11 cellular contexts compared by ENCODE assay signal in the genomic region with DNA sequence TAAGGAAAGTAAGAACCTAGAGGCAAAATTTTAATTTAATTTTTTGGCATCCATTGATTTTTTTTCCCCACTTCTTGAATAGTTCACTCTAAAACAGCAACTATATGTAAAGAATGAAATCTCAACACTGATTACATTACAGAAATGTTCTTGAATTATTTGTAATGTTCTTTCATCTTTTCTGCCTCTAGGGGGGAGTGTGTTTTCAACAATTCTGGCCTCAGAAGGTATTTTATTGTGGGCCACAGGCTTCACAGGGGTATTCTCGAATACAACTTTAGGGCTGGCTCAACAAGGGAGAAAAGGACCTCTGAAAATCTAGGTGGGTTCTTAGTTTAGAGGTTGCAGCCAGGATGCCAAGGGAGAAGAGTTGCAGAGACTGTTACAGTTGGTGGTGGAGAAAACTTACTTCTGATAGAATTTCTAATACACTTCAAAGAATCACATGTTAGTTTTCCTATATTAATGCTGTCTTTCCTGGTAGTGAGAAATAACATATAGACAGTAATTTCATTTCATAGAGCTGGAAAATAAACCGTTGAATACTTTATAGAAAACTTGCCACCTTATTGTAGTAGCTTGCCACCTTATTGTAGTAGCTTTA. TPM values are rescaled to one million over a fixed set of nuclear protein-coding genes. Genes with fewer than 3 reads are reported as not detected.
DNase-seq lines count a peak whose midpoint lies in the region; ATAC-seq and TF ChIP-seq lines count a peak whose summit lies in the region.
"Had no signal": no experiment of that assay in that cellular context is flagged by ENCODE, and none has a peak within 500 bp of the region (broad histone marks: within the 10 kb centered on the region; RNA-seq: fewer than 3 reads in every experiment).

No MANE protein-coding gene starts in this region.

- H3K9me3 ChIP-seq in IMR-90 (ENCODE audit: control insufficient read depth, insufficient read depth, low read length) (no peaks in the 10 kb centered on the region), liver (ENCODE audit: control insufficient read depth in 4 of 4, low read length in 3 of 4) (no peaks in the 10 kb centered on the region)
- H3K9me3 ChIP-seq: HAP-1 had no signal

- no peaks in the 10 kb centered on the region; the same call in 1 of the 2 replicates for H3K9me1 ChIP-seq in IMR-90 (ENCODE audit: insufficient read depth, low read length)

- 0 out of 2 replicates have a peak overlapping the region, but pooled peaks have one; percentile 76 for H3K14ac ChIP-seq in IMR-90 (replicated peaks; ENCODE audit: low read depth, low read length)

- DNase-seq in BJ (ENCODE audit: low read depth) (no peak), IMR-90 (peak; percentile 56), G401 (ENCODE audit: low spot score) (no peak)
- DNase-seq in stimulated activated CD4-positive, alpha-beta T cell treated with anti-CD3 and anti-CD28 coated beads, Interleukin-4, amount 100 ng/mL, for 4 hours = no peak
- no peak for DNase-seq in stimulated activated naive CD4-positive, alpha-beta T cell (lab: John Stamatoyannopoulos, UW)
- DNase-seq: activated CD8-positive, alpha-beta memory T cell treated with anti-CD3 and anti-CD28 coated beads, Interleukin-2, amount 50 U/mL, for 4 hours; right cardiac atrium had no signal

- no peaks in the 10 kb centered on the region for H4K20me1 ChIP-seq in IMR-90 (ENCODE audit: insufficient read depth, low read length)

- peak overlapping the region; percentile 95 for H2BK120ac ChIP-seq in IMR-90 (ENCODE audit: low read depth, low read length)

- CTCF ChIA-PET in BJ (lab: Yijun Ruan, JAX) (interaction anchor here (0.5 to 4.5 kb wide), 20 partner anchors 12 to 1125 kb away, joined by 3 to 17 read pairs (median 3); no protein-coding TSS in a partner anchor), IMR-90 (lab: Yijun Ruan, JAX) (interaction anchor here (0.6 to 1.9 kb wide), 9 partner anchors 47 to 714 kb away, joined by 3 to 13 read pairs (median 3); no protein-coding TSS in a partner anchor)

- TF ChIP-seq CTCF in BJ (IDR thresholded peaks at IDR 0.05; ENCODE audit: insufficient read depth, low read depth, low read length) (peak; percentile 60), IMR-90 (conservative IDR thresholded peaks at IDR 0.05; ENCODE audit: low read depth, low read length) (peak; percentile 68), WI38 (IDR thresholded peaks at IDR 0.05; ENCODE audit: low read depth, low read length) (peak; percentile 26; the same call in 1 of the 2 replicates), liver (IDR thresholded peaks at IDR 0.05; ENCODE audit: low read depth, low read length, missing input control) (peak; percentile 35)

- no peak overlapping the region for H3K56ac ChIP-seq in IMR-90 (ENCODE audit: extremely low read depth, insufficient read depth, low read length)

- H4K91ac ChIP-seq in IMR-90 (ENCODE audit: insufficient read depth, low read depth, low read length) = no peak overlapping the region; the same call in 1 of the 2 replicates

- 0 out of 2 replicates have a peak overlapping the region, but pooled peaks have one; percentile 79 for H3K23ac ChIP-seq in IMR-90 (ENCODE audit: low read depth, low read length)

- H3K9ac ChIP-seq in IMR-90 (ENCODE audit: low read depth, low read length) (no peak overlapping the region), liver (ENCODE audit: low read depth in 1 of 2, low read length in 2 of 2) (no peak overlapping the region)

- H3K4me2 ChIP-seq in IMR-90 (ENCODE audit: low read depth, low read length) = no peak overlapping the region

- ATAC-seq in IMR-90 (ENCODE audit: low read depth) (no peak), GM19467 (IDR thresholded peaks at IDR 0.05; ENCODE audit: unreplicated experiment) (no peak)
- ATAC-seq: right cardiac atrium had no signal

- TF ChIP-seq RAD21 in IMR-90 (IDR thresholded peaks at IDR 0.05; ENCODE audit: low read length) (peak; percentile 76), liver (IDR thresholded peaks at IDR 0.05) (peak; percentile 78 to 79)

- H3K36me3 ChIP-seq in BJ (ENCODE audit: control insufficient read depth, insufficient read depth, low read length) (no peaks in the 10 kb centered on the region), IMR-90 (ENCODE audit: control insufficient read depth, insufficient read depth, low read length) (0 out of 2 replicates have a peak, but pooled peaks cover 1% of the 10 kb centered on the region), liver (ENCODE audit: control insufficient read depth in 4 of 4, insufficient read depth in 3 of 4, low read depth in 1 of 4, low read length in 3 of 4) (no peaks in the 10 kb centered on the region)
- H3K36me3 ChIP-seq: HAP-1 had no signal

- peak overlapping the region in 1 of 2 experiments; percentile 79; a peak in 2 of 4 replicates for H4K8ac ChIP-seq in IMR-90 (ENCODE audit: low read depth in 2 of 2, low read length in 2 of 2)

- H2BK15ac ChIP-seq in IMR-90 (ENCODE audit: low read depth, low read length) = peak overlapping the region; percentile 99; the same call in 1 of the 3 replicates

- TF ChIP-seq POLR2A in IMR-90 (IDR thresholded peaks at IDR 0.05; ENCODE audit: low read depth, low read length) = no peak

- H2BK20ac ChIP-seq in IMR-90 (ENCODE audit: low read depth, low read length) = peak overlapping the region; percentile 92; the same call in 1 of the 2 replicates

- no peak overlapping the region for H2AK5ac ChIP-seq in IMR-90 (ENCODE audit: low read depth, low read length)

- H3K27me3 ChIP-seq in BJ (ENCODE audit: control insufficient read depth, insufficient read depth, low read length) (no peaks in the 10 kb centered on the region), IMR-90 (ENCODE audit: control insufficient read depth, insufficient read depth, low read length) (no peaks in the 10 kb centered on the region), liver (ENCODE audit: control insufficient read depth in 4 of 4, insufficient read depth in 4 of 4, low read length in 3 of 4) (peaks cover 0 to under 1% (median 0%) of the 10 kb centered on the region in 4 donors)

- no peak overlapping the region for H2AK9ac ChIP-seq in IMR-90 (replicated peaks; ENCODE audit: low read depth, low read length, poor library complexity)

- no peak overlapping the region for H4K5ac ChIP-seq in IMR-90 (ENCODE audit: low read depth, low read length)

- no TSS peak for BruUV-seq in IMR-90 (replicated peaks; lab: Mats Ljungman, UMichigan)

- H2AFZ ChIP-seq in IMR-90 (replicated peaks; ENCODE audit: low read length, poor library complexity) = peak overlapping the region; percentile 61

- H3K4me1 ChIP-seq in IMR-90 (ENCODE audit: control insufficient read depth, insufficient read depth, low read length) (no peaks in the 10 kb centered on the region; the same call in 1 of the 2 replicates), liver (ENCODE audit: control insufficient read depth in 4 of 4, insufficient read depth in 4 of 4, low read length in 3 of 4) (peaks cover 6 to 30% (median 16%) of the 10 kb centered on the region in 4 donors)

- intact Hi-C loops in IMR-90 (cut with micrococcal nuclease) = loop anchor here (1.0 kb wide), 2 partner anchors 209 to 474 kb away; no protein-coding TSS in a partner anchor

- dilution Hi-C loops in IMR-90 (cut with HindIII; ENCODE audit: low sequenced_read_pairs, unreplicated experiment) = no loop called here

- in situ Hi-C loops in IMR-90 (cut with MboI; ENCODE audit: low sequenced_read_pairs) (no loop called here), G401 (cut with HindIII; ENCODE audit: low sequenced_read_pairs) (no loop called here)

- POLR2A ChIA-PET in BJ (lab: Charles Lee) = interaction anchor here (0.6 kb wide), 1 partner anchor 104 kb away, joined by 6 read pairs; no protein-coding TSS in a partner anchor
- POLR2A ChIA-PET in IMR-90 (lab: Charles Lee; ENCODE audit: unreplicated experiment) = interaction anchor here (0.5 to 0.6 kb wide), 2 partner anchors 724 to 1275 kb away, joined by 6 to 8 read pairs; no protein-coding TSS in a partner anchor

- H3K4ac ChIP-seq in IMR-90 (ENCODE audit: low read depth, low read length) = peak overlapping the region; percentile 72; the same call in 1 of the 2 replicates

- no peak overlapping the region for H3K18ac ChIP-seq in IMR-90 (ENCODE audit: low read depth, low read length)

- H3K79me1 ChIP-seq in IMR-90 (ENCODE audit: low read depth in 1 of 2, low read length in 2 of 2) = no peaks in the 10 kb centered on the region; a peak in 1 of 4 replicates

- H2BK5ac ChIP-seq in IMR-90 (ENCODE audit: low read depth, low read length, poor library complexity, severe bottlenecking) = no peak overlapping the region

- no CpG with 5 or more reads among the region's 2 CpGs for WGBS in IMR-90 (ENCODE audit: extremely low coverage in 2 of 2, insufficient read length in 1 of 2), 2 experiments
- 37% methylated on average over 2 of the region's 2 CpGs for WGBS in liver

- H3K4me3 ChIP-seq in BJ (ENCODE audit: low read depth, low read length) (no peak overlapping the region), IMR-90 (ENCODE audit: insufficient read depth, low read depth, low read length) (no peak overlapping the region), WI38 (ENCODE audit: low read depth, low read length) (no peak overlapping the region), liver (ENCODE audit: low read depth in 1 of 3, low read length in 3 of 3) (no peak overlapping the region)
- H3K4me3 ChIP-seq: HAP-1 had no signal

- H3K27ac ChIP-seq in IMR-90 (ENCODE audit: insufficient read depth, low read length) (peak overlapping the region; percentile 32; the same call in 1 of the 2 replicates), liver (ENCODE audit: low read depth in 1 of 2, low read length in 2 of 2) (no peak overlapping the region)

TF ChIP-seq in IMR-90, 13 proteins besides CTCF, POLR2A, EP300 and RAD21 (continues in another document):
- no peak for TF ChIP-seq FOS (IDR thresholded peaks at IDR 0.05; ENCODE audit: low read depth, low read length)
- TF ChIP-seq NFE2L2 (IDR thresholded peaks at IDR 0.05; ENCODE audit: low read depth, low read length) = no peak
- peak; percentile 70 for TF ChIP-seq SMC3 (IDR thresholded peaks at IDR 0.05; ENCODE audit: low read depth, low read length)
- no peak for TF ChIP-seq BHLHE40 (IDR thresholded peaks at IDR 0.05; ENCODE audit: low read depth, low read length)

RNA-seq across cellular contexts. Expression of a gene that starts 3.6 kb away (rescaled TPM):
- polyA plus RNA-seq in BJ (2011; rRNA removed) = 8.1 and 9.6 TPM in 2 replicates
- polyA minus RNA-seq in BJ (2011; rRNA and poly(A)+ RNA removed) = 12.7 and 16.6 TPM in 2 replicates
- total RNA-seq in IMR-90 (2012; rRNA removed) = 88.2 and 89.4 TPM in 2 replicates
- polyA plus RNA-seq in IMR-90 (2012; rRNA removed) = 23.2 and 24.6 TPM in 2 replicates
- polyA plus RNA-seq in IMR-90 (2012; cell fraction: cytosol; rRNA removed) = 7.5 and 12.4 TPM in 2 replicates
- 12.3 and 16.2 TPM in 2 replicates for polyA plus RNA-seq in IMR-90 (2012; cell fraction: nucleus; rRNA removed; ENCODE audit: low replicate concordance)
- 10 to 100 TPM in 1 of 2 donors, 1 to 10 TPM in 1; 3.2 to 15.4 TPM for total RNA-seq in liver
- 1 to 10 TPM in 1 of 2 donors, under 1 TPM in 1; 0.70 to 1.1 TPM for polyA plus RNA-seq in liver
- total RNA-seq in G401 (2014; rRNA removed; shearing (Covaris generic)) = not detected in 2 replicates
